ENCODE assay signal across 10 cellular contexts in the genomic region with DNA sequence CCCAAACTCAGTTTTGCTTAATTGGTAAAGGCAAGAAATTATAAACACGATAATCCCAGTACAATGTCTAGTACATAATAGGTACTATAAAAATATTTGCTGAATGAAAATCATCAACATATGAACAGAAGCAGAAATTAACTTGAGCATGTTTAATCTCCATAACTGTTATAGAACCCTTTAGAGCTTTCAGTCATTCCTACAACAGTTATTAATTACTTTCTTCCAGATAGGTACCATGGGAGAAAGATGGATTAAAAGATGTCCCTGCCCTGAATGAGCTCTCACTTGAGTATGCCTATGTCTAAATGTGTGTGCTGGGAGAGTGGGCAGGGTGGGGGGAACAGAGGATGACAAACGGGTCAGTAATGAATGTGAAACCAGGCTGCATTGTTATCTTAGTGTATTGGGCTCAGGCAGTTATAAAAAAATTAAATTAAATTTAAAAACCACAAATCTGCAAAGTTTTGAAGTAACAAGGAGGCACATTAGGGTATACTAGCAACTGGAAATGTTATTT. TPM values are rescaled to one million over a fixed set of nuclear protein-coding genes. Genes with fewer than 3 reads are reported as not detected.
DNase-seq lines count a peak whose midpoint lies in the region; ATAC-seq and TF ChIP-seq lines count a peak whose summit lies in the region.
"Had no signal": no experiment of that assay in that cellular context is flagged by ENCODE, and none has a peak within 500 bp of the region (broad histone marks: within the 10 kb centered on the region; RNA-seq: fewer than 3 reads in every experiment).

No MANE protein-coding gene starts in this region.

- DNase-seq in stimulated activated naive CD8-positive, alpha-beta T cell treated with anti-CD3 and anti-CD28 coated beads, Interleukin-15, amount 100 ng/mL, for 72 hours = no peak
- DNase-seq in adrenal gland = no peak
- DNase-seq in lung microvascular endothelial cell (ENCODE audit: low read depth in 2 of 2) = peak; percentile 29 to 39
- no peak for DNase-seq in stimulated activated CD4-positive, alpha-beta T cell treated with anti-CD3 and anti-CD28 coated beads, Interleukin-2, amount 100 ng/mL, for 48 hours
- no peak for DNase-seq in posterior cingulate gyrus
- DNase-seq in NCI-H1105 treated with DMSO at 0.1 percent for 48 hours (lab: John Stamatoyannopoulos, UW) = no peak
- DNase-seq: GDM1, NCI-H226 had no signal

- peak overlapping the region; percentile 79 for H3K27ac Mint-ChIP-seq in stimulated activated naive CD8-positive, alpha-beta T cell treated with anti-CD3 and anti-CD28 coated beads, Interleukin-15, Interleukin-2, amounts not matched to agents 100 ng/mL and 50 ng/mL, for 24 hours
- peak overlapping the region in 1 of 2 donors; percentile 33 for H3K27ac Mint-ChIP-seq in stimulated activated naive CD8-positive, alpha-beta T cell treated with anti-CD3 and anti-CD28 coated beads, Interleukin-15, amount 100 ng/mL, for 72 hours

- no peaks in the 10 kb centered on the region for H3K36me3 ChIP-seq in adrenal gland (replicated peaks in 1 of 2)

- 13 to 17% (median 15%) methylated on average over 2 of the region's 2 CpGs for WGBS in adrenal gland, 4 donors

- peaks cover 56 to 72% of the 10 kb centered on the region in 2 donors for H3K4me1 ChIP-seq in adrenal gland (replicated peaks in 1 of 2)

- no peak for TF ChIP-seq POLR2A in adrenal gland (IDR thresholded peaks at IDR 0.05)

- no peaks in the 10 kb centered on the region for H3K9me3 Mint-ChIP-seq in stimulated activated naive CD8-positive, alpha-beta T cell treated with anti-CD3 and anti-CD28 coated beads, Interleukin-15, Interleukin-2, amounts not matched to agents 100 ng/mL and 50 ng/mL, for 24 hours
- no peaks in the 10 kb centered on the region for H3K9me3 Mint-ChIP-seq in stimulated activated naive CD8-positive, alpha-beta T cell treated with anti-CD3 and anti-CD28 coated beads, Interleukin-15, amount 100 ng/mL, for 72 hours

- peaks cover 7% of the 10 kb centered on the region for H3K36me3 Mint-ChIP-seq in stimulated activated naive CD8-positive, alpha-beta T cell treated with anti-CD3 and anti-CD28 coated beads, Interleukin-15, Interleukin-2, amounts not matched to agents 100 ng/mL and 50 ng/mL, for 24 hours (ENCODE audit: low read depth)

- TF ChIP-seq CTCF in adrenal gland (IDR thresholded peaks at IDR 0.05) = no peak

- no peaks in the 10 kb centered on the region for H3K27me3 Mint-ChIP-seq in stimulated activated naive CD8-positive, alpha-beta T cell treated with anti-CD3 and anti-CD28 coated beads, Interleukin-15, Interleukin-2, amounts not matched to agents 100 ng/mL and 50 ng/mL, for 24 hours
- H3K27me3 Mint-ChIP-seq in stimulated activated naive CD8-positive, alpha-beta T cell treated with anti-CD3 and anti-CD28 coated beads, Interleukin-15, amount 100 ng/mL, for 72 hours = no peaks in the 10 kb centered on the region

- H3K4me1 Mint-ChIP-seq in stimulated activated naive CD8-positive, alpha-beta T cell treated with anti-CD3 and anti-CD28 coated beads, Interleukin-15, Interleukin-2, amounts not matched to agents 100 ng/mL and 50 ng/mL, for 24 hours (ENCODE audit: low read depth) = peaks cover 76% of the 10 kb centered on the region
- peaks cover 72% of the 10 kb centered on the region for H3K4me1 Mint-ChIP-seq in stimulated activated naive CD8-positive, alpha-beta T cell treated with anti-CD3 and anti-CD28 coated beads, Interleukin-15, amount 100 ng/mL, for 72 hours

- peak overlapping the region; percentile 75 for H3K4me3 Mint-ChIP-seq in stimulated activated naive CD8-positive, alpha-beta T cell treated with anti-CD3 and anti-CD28 coated beads, Interleukin-15, Interleukin-2, amounts not matched to agents 100 ng/mL and 50 ng/mL, for 24 hours
- H3K4me3 Mint-ChIP-seq in stimulated activated naive CD8-positive, alpha-beta T cell treated with anti-CD3 and anti-CD28 coated beads, Interleukin-15, amount 100 ng/mL, for 72 hours = peak overlapping the region in 1 of 2 donors; percentile 57

- H3K27ac ChIP-seq in adrenal gland = peak overlapping the region; percentile 0 to 98 (median 89)

- peak overlapping the region in 2 of 4 donors; percentile 94 to 97 for H3K4me3 ChIP-seq in adrenal gland

- no peak for ATAC-seq in stimulated activated naive CD8-positive, alpha-beta T cell treated with anti-CD3 and anti-CD28 coated beads, Interleukin-15, amount 100 ng/mL, for 72 hours
- no peak for ATAC-seq in GM21423 (IDR thresholded peaks at IDR 0.05; ENCODE audit: unreplicated experiment)

- H3K9me3 ChIP-seq in adrenal gland (replicated peaks in 1 of 3) = no peaks in the 10 kb centered on the region

- no peaks in the 10 kb centered on the region for H3K27me3 ChIP-seq in adrenal gland

- intact Hi-C loops in adrenal gland (cut with DNase I) = no loop called here
- intact Hi-C loops in posterior cingulate gyrus (cut with DNase I) = loop anchor here (10.0 kb wide), 1 partner anchor 92 kb away; no protein-coding TSS in a partner anchor

RNA-seq across cellular contexts. Expression of a gene that starts 2.4 kb away (rescaled TPM):
- total RNA-seq in adrenal gland (100 to 1,000 TPM in 7 of 8 donors, 10 to 100 TPM in 1; 66.7 to 180 (median 114) TPM), lung microvascular endothelial cell (51.2 and 83.1 TPM in 2 replicates)
- polyA plus RNA-seq in adrenal gland = 10 to 100 TPM; 31.7 to 83.3 (median 34.7) TPM

Comparison
In these comparisons a context has a peak if more than half of its experiments do, and no peak if none do; other contexts are left out.
1. DNase-seq: peak in lung microvascular endothelial cell (2 of 2); none in stimulated activated naive CD8-positive, alpha-beta T cell treated with anti-CD3 and anti-CD28 coated beads, Interleukin-15, amount 100 ng/mL, for 72 hours (0 of 2), adrenal gland (0 of 7), stimulated activated CD4-positive, alpha-beta T cell treated with anti-CD3 and anti-CD28 coated beads, Interleukin-2, amount 100 ng/mL, for 48 hours (0 of 2), posterior cingulate gyrus (0 of 10) and NCI-H1105 treated with DMSO at 0.1 percent for 48 hours (single experiment).